ENCODE assay signal across 23 cellular contexts in genomic region chr4:108601096-108601495, GRCh38. TPM values are rescaled to one million over a fixed set of nuclear protein-coding genes. Genes with fewer than 3 reads are reported as not detected.
DNase-seq lines count a peak whose midpoint lies in the region; ATAC-seq, FAIRE-seq and TF ChIP-seq lines count a peak whose summit lies in the region.
"Had no signal": no experiment of that assay in that cellular context is flagged by ENCODE, and none has a peak within 500 bp of the region (broad histone marks: within the 10 kb centered on the region; RNA-seq: fewer than 3 reads in every experiment).

No MANE protein-coding gene starts in this region.

- H3K36me3 Mint-ChIP-seq in CD4-positive, CD25-positive, alpha-beta regulatory T cell, result peaks cover 10% of the 10 kb centered on the region

- no peak overlapping the region for H3K4me3 ChIP-seq in SK-N-SH (ENCODE audit: low read depth in 2 of 2, low read length in 1 of 2)
- no peak overlapping the region for H3K4me3 ChIP-seq in CD4-positive, CD25-positive, alpha-beta regulatory T cell (ENCODE audit: low read depth, low read length)
- H3K4me3 ChIP-seq in RWPE2 (ENCODE audit: severe bottlenecking), result no peak overlapping the region
- H3K4me3 ChIP-seq: K562 had no signal

- WGBS in SK-N-SH (ENCODE audit: low lambda C conversion rate), result 52% methylated on average over 3 of the region's 3 CpGs

- H3K9me3 ChIP-seq in SK-N-SH, result no peaks in the 10 kb centered on the region
- no peaks in the 10 kb centered on the region for H3K9me3 ChIP-seq in CD4-positive, CD25-positive, alpha-beta regulatory T cell (ENCODE audit: control insufficient read depth in 2 of 2, low read length in 2 of 2)
- no peaks in the 10 kb centered on the region for H3K9me3 ChIP-seq in RWPE2 (ENCODE audit: severe bottlenecking)

- H3K79me2 ChIP-seq in SK-N-SH (ENCODE audit: insufficient read depth), result no peaks in the 10 kb centered on the region

- no peak overlapping the region for H3K9ac ChIP-seq in SK-N-SH

- no peak for TF ChIP-seq EP300 in SK-N-SH (IDR thresholded peaks at IDR 0.05; ENCODE audit: borderline replicate concordance in 1 of 2, low read depth in 1 of 2, low read length in 1 of 2)

- CTCF ChIA-PET in SK-N-SH (lab: Yijun Ruan, JAX), result no interaction called here

- no peaks in the 10 kb centered on the region for H3K27me3 ChIP-seq in SK-N-SH (ENCODE audit: insufficient read depth)
- H3K27me3 ChIP-seq in CD4-positive, CD25-positive, alpha-beta regulatory T cell (ENCODE audit: control insufficient read depth, insufficient read depth, low read length), result no peaks in the 10 kb centered on the region
- no peaks in the 10 kb centered on the region for H3K27me3 ChIP-seq in RWPE2 (ENCODE audit: insufficient read depth, poor library complexity, severe bottlenecking)

- H3K4me2 ChIP-seq in SK-N-SH, result no peak overlapping the region

- peak overlapping the region in 2 of 3 donors; percentile 49 to 83 for H3K27ac Mint-ChIP-seq in CD4-positive, CD25-positive, alpha-beta regulatory T cell
- H3K27ac Mint-ChIP-seq: CD14-positive monocyte had no signal

- TF ChIP-seq RAD21 in SK-N-SH (IDR thresholded peaks at IDR 0.05; ENCODE audit: low read length), result no peak

- no peak for FAIRE-seq in frontal cortex (lab: Jason Lieb, UNC)
- FAIRE-seq: K562 had no signal

- H3K9me2 ChIP-seq in SK-N-SH, result no peaks in the 10 kb centered on the region

- H4K20me1 ChIP-seq in SK-N-SH (ENCODE audit: insufficient read depth), result no peaks in the 10 kb centered on the region

- H3K36me3 ChIP-seq in SK-N-SH (replicated peaks in 1 of 2; ENCODE audit: control insufficient read depth in 1 of 2, insufficient read depth in 2 of 2, low read length in 1 of 2), result no peaks in the 10 kb centered on the region
- H3K36me3 ChIP-seq in CD4-positive, CD25-positive, alpha-beta regulatory T cell (ENCODE audit: control insufficient read depth, insufficient read depth, low read length), result no peaks in the 10 kb centered on the region
- H3K36me3 ChIP-seq in RWPE2 (ENCODE audit: low read depth), result no peaks in the 10 kb centered on the region

- H3K4me1 ChIP-seq in SK-N-SH (ENCODE audit: control insufficient read depth in 1 of 2, insufficient read depth in 2 of 2, low read depth in 1 of 2, low read length in 1 of 2), result no peaks in the 10 kb centered on the region
- peaks cover 13% of the 10 kb centered on the region for H3K4me1 ChIP-seq in CD4-positive, CD25-positive, alpha-beta regulatory T cell (ENCODE audit: control insufficient read depth, insufficient read depth, low read length, poor library complexity, severe bottlenecking)
- H3K4me1 ChIP-seq in RWPE2 (ENCODE audit: insufficient read depth, poor library complexity, severe bottlenecking), result peaks cover 6% of the 10 kb centered on the region

- H3K27ac ChIP-seq in SK-N-SH (ENCODE audit: low read depth in 2 of 2, low read length in 1 of 2) (no peak overlapping the region), RWPE2 (ENCODE audit: poor library complexity, severe bottlenecking) (peak overlapping the region; percentile 16)
- no peak overlapping the region for H3K27ac ChIP-seq in CD4-positive, CD25-positive, alpha-beta regulatory T cell (ENCODE audit: insufficient read depth, low read length, poor library complexity, severe bottlenecking)
- H3K27ac ChIP-seq: 22Rv1 had no signal

- POLR2A ChIA-PET in SK-N-SH (lab: Yijun Ruan, JAX), result no interaction called here

- intact Hi-C loops in head of caudate nucleus (cut with DNase I), result no loop called here

- H3K4me1 Mint-ChIP-seq in CD4-positive, CD25-positive, alpha-beta regulatory T cell, result peaks cover 9 to 24% (median 17%) of the 10 kb centered on the region in 4 donors

- no peaks in the 10 kb centered on the region for H3K27me3 Mint-ChIP-seq in CD4-positive, CD25-positive, alpha-beta regulatory T cell

- no peak overlapping the region for H2AFZ ChIP-seq in SK-N-SH (ENCODE audit: low read depth)

- ATAC-seq in SK-N-SH treated with all-trans-retinoic acid at 6 μM for 48 hours (peak; percentile 32; the same call in 1 of the 3 replicates), RWPE2 (ENCODE audit: low read depth) (no peak), GM18868 (IDR thresholded peaks at IDR 0.05; ENCODE audit: unreplicated experiment) (no peak)
- ATAC-seq in CD4-positive, CD25-positive, alpha-beta regulatory T cell (ENCODE audit: low read depth in 2 of 2), result no peak
- ATAC-seq: HCT116, K562, PC-3 had no signal

- DNase-seq in SK-N-SH (no peak), RWPE2 (ENCODE audit: low spot score) (no peak), head of caudate nucleus (peak in 36 of 42 donors; percentile 20 to 78 (median 46)), frontal cortex (ENCODE audit: low spot score in 2 of 2) (no peak), HuH-7 (ENCODE audit: low spot score) (no peak)
- no peak for DNase-seq in CD4-positive, CD25-positive, alpha-beta regulatory T cell
- DNase-seq: DMS153, GF-D8, GOT3, MV-4-11, NCI-H1417, NCI-H187 treated with DMSO at 0.1 percent for 48 hours, NCI-H226, NCI-H524 treated with DMSO at 0.1 percent for 48 hours, PC-3, RPMI8226, SIG-M5 had no signal

- no peaks in the 10 kb centered on the region for H3F3A ChIP-seq in SK-N-SH (replicated peaks; ENCODE audit: insufficient read depth)

- H3K9me3 Mint-ChIP-seq in CD4-positive, CD25-positive, alpha-beta regulatory T cell, result no peaks in the 10 kb centered on the region

- TF ChIP-seq CTCF in SK-N-SH (IDR thresholded peaks at IDR 0.05) (no peak), RWPE2 (IDR thresholded peaks at IDR 0.05; ENCODE audit: poor library complexity, severe bottlenecking) (no peak)

- H3K4me3 Mint-ChIP-seq in CD4-positive, CD25-positive, alpha-beta regulatory T cell, result peak overlapping the region in 3 of 4 donors; percentile 29 to 83 (median 52)
- H3K4me3 Mint-ChIP-seq: CD14-positive monocyte had no signal

TF ChIP-seq in SK-N-SH treated with all-trans-retinoic acid at 6 μM for 48 hours, 23 proteins besides CTCF, POLR2A, EP300 and RAD21:
- peak; percentile 17; the same call in 1 of the 2 replicates for TF ChIP-seq ISL1 (CRISPR knock-in tag; IDR thresholded peaks at IDR 0.05)
- no peak for TF ChIP-seq ZNF8 (CRISPR knock-in tag; IDR thresholded peaks at IDR 0.05)

TF ChIP-seq in SK-N-SH, 30 proteins besides CTCF, POLR2A, EP300 and RAD21:
- TF ChIP-seq FOSL2 (IDR thresholded peaks at IDR 0.05; ENCODE audit: borderline replicate concordance, low read depth), result no peak
- no peak for TF ChIP-seq GATA2 (CRISPR knock-in tag; IDR thresholded peaks at IDR 0.05)
- no peak for TF ChIP-seq SIN3A (IDR thresholded peaks at IDR 0.05; ENCODE audit: borderline replicate concordance, low read depth, low read length)
- TF ChIP-seq RFX5 (IDR thresholded peaks at IDR 0.05; ENCODE audit: low read length), result no peak
- TF ChIP-seq PBX3 (IDR thresholded peaks at IDR 0.05), result no peak
- TF ChIP-seq SMC3 (IDR thresholded peaks at IDR 0.05; ENCODE audit: low read depth, low read length), result no peak
- TF ChIP-seq FOXM1 (IDR thresholded peaks at IDR 0.05; ENCODE audit: low read depth), result no peak
- no peak for TF ChIP-seq EZH2phosphoT487 (IDR thresholded peaks at IDR 0.05; ENCODE audit: borderline replicate concordance, low read depth)
- no peak for TF ChIP-seq RCOR1 (IDR thresholded peaks at IDR 0.05; ENCODE audit: low read length)

RNA-seq across cellular contexts. Expression of gene RPL34, which starts 19.3 kb away (rescaled TPM):
- 2,955 and 5,356 TPM in 2 replicates for polyA plus RNA-seq in SK-N-SH (2012; rRNA removed)
- 4,630 and 4,724 TPM in 2 replicates for polyA plus RNA-seq in SK-N-SH (2012; cell fraction: cytosol; rRNA removed)
- polyA plus RNA-seq in SK-N-SH (2012; cell fraction: nucleus; rRNA removed), result 692 and 701 TPM in 2 replicates
- 2,139 TPM for total RNA-seq in CD4-positive, CD25-positive, alpha-beta regulatory T cell
- 1,000 to 10,000 TPM; 3,522 to 5,218 (median 4,285) TPM for polyA plus RNA-seq in CD4-positive, CD25-positive, alpha-beta regulatory T cell
- 1,578 TPM for total RNA-seq in frontal cortex

RNA-seq across cellular contexts. Expression of gene OSTC, which starts 49.3 kb away (rescaled TPM):
- polyA plus RNA-seq in SK-N-SH (2012; rRNA removed), result 107 and 134 TPM in 2 replicates
- polyA plus RNA-seq in SK-N-SH (2012; cell fraction: cytosol; rRNA removed), result 154 and 177 TPM in 2 replicates
- polyA plus RNA-seq in SK-N-SH (2012; cell fraction: nucleus; rRNA removed), result 20.1 and 41.9 TPM in 2 replicates
- 30.9 TPM for total RNA-seq in CD4-positive, CD25-positive, alpha-beta regulatory T cell
- 100 to 1,000 TPM; 107 to 119 (median 116) TPM for polyA plus RNA-seq in CD4-positive, CD25-positive, alpha-beta regulatory T cell
- 45.7 TPM for total RNA-seq in frontal cortex

Comparison
In these comparisons a context has a peak if more than half of its experiments do, and no peak if none do; other contexts are left out.
1. DNase-seq: peak in head of caudate nucleus (36 of 42); none in SK-N-SH (single experiment), CD4-positive, CD25-positive, alpha-beta regulatory T cell (0 of 3), RWPE2 (single experiment), frontal cortex (0 of 2) and HuH-7 (single experiment).